In genomic region chr2:74671479-74671878, GRCh38 we compare ENCODE assay signal across 19 cellular contexts. TPM values are rescaled to one million over a fixed set of nuclear protein-coding genes. Genes with fewer than 3 reads are reported as not detected.
A peak's percentile ranks its signal among the peaks of the same experiment; 100 is the strongest.
DNase-seq lines count a peak whose midpoint lies in the region; ATAC-seq, FAIRE-seq and TF ChIP-seq lines count a peak whose summit lies in the region.
"Had no signal": no experiment of that assay in that cellular context is flagged by ENCODE, and none has a peak within 500 bp of the region (broad histone marks: within the 10 kb centered on the region; RNA-seq: fewer than 3 reads in every experiment).

No MANE protein-coding gene starts in this region.

- H3K27ac ChIP-seq in right cardiac atrium (ENCODE audit: low read length) = no peak overlapping the region
- H3K27ac ChIP-seq in effector memory CD4-positive, alpha-beta T cell (ENCODE audit: insufficient read depth, low read length, poor library complexity, severe bottlenecking) = no peak overlapping the region
- H3K27ac ChIP-seq: A549 had no signal

- no peak for TF ChIP-seq POLR2A in H54 (IDR thresholded peaks at IDR 0.05; ENCODE audit: low read depth, low read length)

- H3K4me3 ChIP-seq in adipocyte (ENCODE audit: low read length) (no peak overlapping the region), fibroblast of villous mesenchyme (ENCODE audit: low read depth, low read length) (no peak overlapping the region), right cardiac atrium (ENCODE audit: low read length) (no peak overlapping the region)
- no peak overlapping the region for H3K4me3 ChIP-seq in effector memory CD4-positive, alpha-beta T cell (ENCODE audit: insufficient read depth, low read depth, low read length, poor library complexity, severe bottlenecking)
- H3K4me3 ChIP-seq: A549 had no signal

- no peaks in the 10 kb centered on the region for H3K27me3 ChIP-seq in adipocyte (replicated peaks; ENCODE audit: control insufficient read depth, insufficient read depth, low read length)
- H3K27me3 ChIP-seq in right cardiac atrium (ENCODE audit: control insufficient read depth, insufficient read depth) = no peaks in the 10 kb centered on the region
- H3K27me3 ChIP-seq in effector memory CD4-positive, alpha-beta T cell (replicated peaks; ENCODE audit: control insufficient read depth, insufficient read depth, low read length, poor library complexity, severe bottlenecking) = no peaks in the 10 kb centered on the region

- FAIRE-seq in H54 (lab: Jason Lieb, UNC) (peak; percentile 75), D721Med (lab: Jason Lieb, UNC) (no peak)
- FAIRE-seq: A549 had no signal

- peaks cover 7% of the 10 kb centered on the region for H3K36me3 ChIP-seq in adipocyte (ENCODE audit: control insufficient read depth, insufficient read depth, low read length, severe bottlenecking)
- peaks cover 41% of the 10 kb centered on the region for H3K36me3 ChIP-seq in effector memory CD4-positive, alpha-beta T cell (ENCODE audit: control insufficient read depth, insufficient read depth, low read length)

- no peak for TF ChIP-seq CTCF in fibroblast of villous mesenchyme (IDR thresholded peaks at IDR 0.05; ENCODE audit: insufficient read depth, low read depth, low read length)
- no peak for TF ChIP-seq CTCF in D721Med (IDR thresholded peaks at IDR 0.05; ENCODE audit: insufficient read depth, missing control alignments)

- DNase-seq in A172 (ENCODE audit: low spot score) = peak; percentile 63
- peak; percentile 44 for DNase-seq in H54 (ENCODE audit: insufficient read length, low spot score)
- DNase-seq in adipocyte (ENCODE audit: low read depth) = no peak
- DNase-seq in fibroblast of villous mesenchyme (ENCODE audit: low read depth) = peak; percentile 24
- no peak for DNase-seq in right cardiac atrium
- DNase-seq in D721Med (ENCODE audit: insufficient read length, low spot score) = no peak
- no peak for DNase-seq in effector memory CD4-positive, alpha-beta T cell
- DNase-seq: activated CD4-positive, alpha-beta T cell treated with anti-CD3 and anti-CD28 coated beads, Interleukin-2, amount 50 U/mL, for 1 hour; activated naive CD4-positive, alpha-beta T cell treated with anti-CD3 and anti-CD28 coated beads for 36 hours; activated T-cell treated with anti-CD3 and anti-CD28 coated beads for 4 hours; CD8-positive, alpha-beta memory T cell; foreskin melanocyte; NCI-H146; NCI-H510A; stimulated activated naive CD8-positive, alpha-beta T cell treated with anti-CD3 and anti-CD28 coated beads, Interleukin-15, Interleukin-2, amounts not matched to agents 100 U/mL and 50 U/mL, for 24 hours had no signal

- peak overlapping the region; percentile 27 for H3K9ac ChIP-seq in adipocyte (ENCODE audit: low read length)

- intact Hi-C loops in right cardiac atrium (cut with DNase I) = no loop called here

- H3K4me1 ChIP-seq in adipocyte (ENCODE audit: control insufficient read depth, insufficient read depth, low read length) = peaks cover 26% of the 10 kb centered on the region
- H3K4me1 ChIP-seq in right cardiac atrium (ENCODE audit: control insufficient read depth, insufficient read depth, low read length) = no peaks in the 10 kb centered on the region
- no peaks in the 10 kb centered on the region for H3K4me1 ChIP-seq in effector memory CD4-positive, alpha-beta T cell (ENCODE audit: control insufficient read depth, insufficient read depth, low read length, poor library complexity, severe bottlenecking)
- H3K4me1 ChIP-seq: A549 had no signal

- ATAC-seq in right cardiac atrium (no peak), GM18867 (IDR thresholded peaks at IDR 0.05; ENCODE audit: unreplicated experiment) (no peak)
- ATAC-seq: A549; stimulated activated naive CD8-positive, alpha-beta T cell treated with anti-CD3 and anti-CD28 coated beads, Interleukin-15, Interleukin-2, amounts not matched to agents 100 U/mL and 50 U/mL, for 24 hours had no signal

- H3K9me3 ChIP-seq in adipocyte (ENCODE audit: control insufficient read depth, low read length) (no peaks in the 10 kb centered on the region), right cardiac atrium (ENCODE audit: control insufficient read depth, low read length) (no peaks in the 10 kb centered on the region)
- no peaks in the 10 kb centered on the region for H3K9me3 ChIP-seq in effector memory CD4-positive, alpha-beta T cell (ENCODE audit: control insufficient read depth, low read length)
- H3K9me3 ChIP-seq: A549 had no signal

RNA-seq across cellular contexts. Expression of gene SEMA4F, which starts 17.4 kb away (rescaled TPM):
- total RNA-seq in A172 (2014; rRNA removed; shearing (Covaris generic)) = 14.6 and 39.2 TPM in 2 replicates
- total RNA-seq in fibroblast of villous mesenchyme (5.6 and 7.7 TPM in 2 replicates), right cardiac atrium (1 to 10 TPM; 3.7 to 5.3 (median 4.2) TPM)
- 1.7 TPM for polyA plus RNA-seq in right cardiac atrium

RNA-seq across cellular contexts. Expression of gene M1AP, which starts 23.3 kb away (rescaled TPM):
- not detected in 2 replicates for total RNA-seq in A172 (2014; rRNA removed; shearing (Covaris generic))
- total RNA-seq in fibroblast of villous mesenchyme (not detected in 2 replicates), right cardiac atrium (1 to 10 TPM in 1 of 4 donors, under 1 TPM in 2, not detected in 1; 0.14 to 1.1 (median 0.47) TPM)
- polyA plus RNA-seq in right cardiac atrium = 0.07 TPM
- total RNA-seq: CD8-positive, alpha-beta memory T cell; HT-29; OCI-LY7 had no signal
- polyA plus RNA-seq: A549 had no signal

Comparison
In these comparisons a context has a peak if more than half of its experiments do, and no peak if none do; other contexts are left out.
1. DNase-seq: peak in A172 (single experiment), H54 (single experiment) and fibroblast of villous mesenchyme (single experiment); none in adipocyte (single experiment), right cardiac atrium (0 of 3), D721Med (single experiment) and effector memory CD4-positive, alpha-beta T cell (0 of 3).